11 cellular contexts compared by ENCODE assay signal in the genomic region with DNA sequence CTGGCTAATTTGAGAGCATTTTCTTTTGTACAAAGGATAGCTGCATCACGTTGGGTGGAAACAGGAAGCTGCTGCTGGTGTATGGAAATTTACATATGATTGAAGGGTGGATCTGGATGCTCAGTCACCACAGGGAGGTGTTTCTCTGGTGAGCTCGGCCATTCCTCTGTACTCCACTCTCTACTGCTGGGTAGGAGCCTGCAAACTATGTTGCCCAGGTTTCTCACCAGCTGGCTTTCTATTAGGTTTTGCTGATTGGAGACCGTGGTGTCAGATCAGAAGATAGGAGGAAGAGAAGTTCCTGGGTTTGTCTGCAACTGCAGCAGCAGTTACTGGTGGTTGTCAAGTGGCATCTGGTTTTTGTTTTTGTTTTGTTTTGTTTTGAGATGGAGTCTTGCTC.
A peak's percentile ranks its signal among the peaks of the same experiment; 100 is the strongest.
DNase-seq lines count a peak whose midpoint lies in the region; ATAC-seq and TF ChIP-seq lines count a peak whose summit lies in the region.
"Had no signal": no experiment of that assay in that cellular context is flagged by ENCODE, and none has a peak within 500 bp of the region (broad histone marks: within the 10 kb centered on the region; RNA-seq: fewer than 3 reads in every experiment).

No MANE protein-coding gene starts in this region.

- DNase-seq in AG10803 (ENCODE audit: low read depth): peak; percentile 12
- peak; percentile 5 for DNase-seq in choroid plexus epithelial cell (ENCODE audit: low read depth)
- no peak for DNase-seq in ovary
- no peak for DNase-seq in EL
- no peak for DNase-seq in NCI-H524 (lab: John Stamatoyannopoulos, UW)
- DNase-seq: kidney glomerular epithelial cell; stimulated activated CD4-positive, alpha-beta T cell treated with anti-CD3 and anti-CD28 coated beads, Interleukin-12 subunit alpha, Interleukin-12 subunit beta, amount 100 ng/mL, for 4 hours had no signal

- WGBS in ovary, 3 donors: 65 to 75% (median 67%) methylated on average over 3 of the region's 3 CpGs

- no peaks in the 10 kb centered on the region for H3K27me3 ChIP-seq in ovary
- H3K27me3 ChIP-seq: BLaER1 had no signal

- peaks cover 25% of the 10 kb centered on the region for H3K36me3 Mint-ChIP-seq in T-helper 1 cell treated with Interleukin-12 subunit alpha and Interleukin-12 subunit beta and Interleukin-4 antibody, amounts not matched to agents 30 μg/mL and 1 μg/mL, for 36 hours (ENCODE audit: low read depth)

- peaks cover 25% of the 10 kb centered on the region for H3K4me1 Mint-ChIP-seq in T-helper 1 cell treated with Interleukin-12 subunit alpha and Interleukin-12 subunit beta and Interleukin-4 antibody, amounts not matched to agents 30 μg/mL and 1 μg/mL, for 36 hours (ENCODE audit: low read depth)

- H3K4me1 ChIP-seq in ovary (ENCODE audit: insufficient read depth): no peaks in the 10 kb centered on the region

- intact Hi-C loops in ovary (cut with DNase I): no loop called here

- TF ChIP-seq EP300 in ovary (IDR thresholded peaks at IDR 0.05): no peak

- ATAC-seq in GM18867 (IDR thresholded peaks at IDR 0.05; ENCODE audit: unreplicated experiment): peak; percentile 79
- ATAC-seq in GM19324 (IDR thresholded peaks at IDR 0.05; ENCODE audit: low FRiP score, unreplicated experiment): no peak

- TF ChIP-seq POLR2A in ovary (IDR thresholded peaks at IDR 0.05): no peak

- peak overlapping the region; percentile 97 for H3K27ac Mint-ChIP-seq in T-helper 1 cell treated with Interleukin-12 subunit alpha and Interleukin-12 subunit beta and Interleukin-4 antibody, amounts not matched to agents 30 μg/mL and 1 μg/mL, for 36 hours

- H3K27me3 Mint-ChIP-seq in T-helper 1 cell treated with Interleukin-12 subunit alpha and Interleukin-12 subunit beta and Interleukin-4 antibody, amounts not matched to agents 30 μg/mL and 1 μg/mL, for 36 hours (ENCODE audit: low read depth): no peaks in the 10 kb centered on the region

- H3K36me3 ChIP-seq in ovary: no peaks in the 10 kb centered on the region

- peak overlapping the region; percentile 73 for H3K4me3 Mint-ChIP-seq in T-helper 1 cell treated with Interleukin-12 subunit alpha and Interleukin-12 subunit beta and Interleukin-4 antibody, amounts not matched to agents 30 μg/mL and 1 μg/mL, for 36 hours

- peaks cover 0 to 5% of the 10 kb centered on the region in 2 donors for H3K9me3 ChIP-seq in ovary
- H3K9me3 ChIP-seq: BLaER1 had no signal

- no peak overlapping the region for H3K27ac ChIP-seq in ovary
- H3K27ac ChIP-seq: BLaER1 had no signal

- no peaks in the 10 kb centered on the region for H3K9me3 Mint-ChIP-seq in T-helper 1 cell treated with Interleukin-12 subunit alpha and Interleukin-12 subunit beta and Interleukin-4 antibody, amounts not matched to agents 30 μg/mL and 1 μg/mL, for 36 hours

- no peak for TF ChIP-seq CTCF in AG10803 (conservative IDR thresholded peaks at IDR 0.05; ENCODE audit: low read length)
- no peak for TF ChIP-seq CTCF in choroid plexus epithelial cell (conservative IDR thresholded peaks at IDR 0.05; ENCODE audit: low read depth, low read length)
- no peak for TF ChIP-seq CTCF in ovary (IDR thresholded peaks at IDR 0.05)

- no peak overlapping the region for H3K4me3 ChIP-seq in AG10803 (ENCODE audit: low read length)
- no peak overlapping the region for H3K4me3 ChIP-seq in choroid plexus epithelial cell (ENCODE audit: low read depth, low read length)
- no peak overlapping the region for H3K4me3 ChIP-seq in ovary
- H3K4me3 ChIP-seq: BLaER1 had no signal

Comparison
In these comparisons a context has a peak if more than half of its experiments do, and no peak if none do; other contexts are left out.
1. DNase-seq: peak in AG10803 (single experiment) and choroid plexus epithelial cell (single experiment); none in ovary (0 of 5), EL (single experiment) and NCI-H524 (0 of 2).